In genomic region chr9:84123648-84124406, GRCh38 we compare ENCODE assay signal across 14 cellular contexts.
A peak's percentile ranks its signal among the peaks of the same experiment; 100 is the strongest.
DNase-seq lines count a peak whose midpoint lies in the region; ATAC-seq and TF ChIP-seq lines count a peak whose summit lies in the region.
"Had no signal": no experiment of that assay in that cellular context is flagged by ENCODE, and none has a peak within 500 bp of the region (broad histone marks: within the 10 kb centered on the region; RNA-seq: fewer than 3 reads in every experiment).

No MANE protein-coding gene starts in this region.

- H3K27ac Mint-ChIP-seq in activated CD8-positive, alpha-beta memory T cell treated with anti-CD3 and anti-CD28 coated beads, Interleukin-2, amount 10 ng/mL, durations not matched to agents 7 days and 5 days = no peak overlapping the region
- H3K27ac Mint-ChIP-seq in stimulated activated effector memory CD8-positive, alpha-beta T cell treated with anti-CD3 and anti-CD28 coated beads, Interleukin-12 subunit alpha, Interleukin-12 subunit beta, amount 100 ng/mL, for 72 hours = no peak overlapping the region

- CTCF ChIA-PET in activated CD8-positive, alpha-beta memory T cell treated with anti-CD3 and anti-CD28 coated beads, Interleukin-2, amount 10 ng/mL, durations not matched to agents 7 days and 5 days (lab: Charles Lee) = no interaction called here

- H3K27me3 Mint-ChIP-seq in activated CD8-positive, alpha-beta memory T cell treated with anti-CD3 and anti-CD28 coated beads, Interleukin-2, amount 10 ng/mL, durations not matched to agents 7 days and 5 days = peaks cover 3% of the 10 kb centered on the region
- H3K27me3 Mint-ChIP-seq in activated T-cell treated with anti-CD3 and anti-CD28 coated beads, Interleukin-2, amount 50 U/mL, for 4 hours (ENCODE audit: low read depth) = peaks cover 11% of the 10 kb centered on the region

- no peaks in the 10 kb centered on the region for H3K4me1 ChIP-seq in colonic mucosa
- H3K4me1 ChIP-seq: left lung, pancreas, upper lobe of right lung had no signal

- H3K27ac ChIP-seq in colonic mucosa = no peak overlapping the region
- H3K27ac ChIP-seq: left lung, pancreas, upper lobe of right lung, VCaP had no signal

- no peaks in the 10 kb centered on the region for H3K36me3 ChIP-seq in colonic mucosa
- H3K36me3 ChIP-seq: left lung, pancreas, upper lobe of right lung had no signal

- no peak overlapping the region for H3K4me3 ChIP-seq in colonic mucosa
- H3K4me3 ChIP-seq: left lung, pancreas, upper lobe of right lung had no signal

- no peaks in the 10 kb centered on the region for H3K36me3 Mint-ChIP-seq in activated CD8-positive, alpha-beta memory T cell treated with anti-CD3 and anti-CD28 coated beads, Interleukin-2, amount 10 ng/mL, durations not matched to agents 7 days and 5 days
- H3K36me3 Mint-ChIP-seq in stimulated activated effector memory CD8-positive, alpha-beta T cell treated with anti-CD3 and anti-CD28 coated beads, Interleukin-12 subunit alpha, Interleukin-12 subunit beta, amount 100 ng/mL, for 72 hours = no peaks in the 10 kb centered on the region
- H3K36me3 Mint-ChIP-seq in activated T-cell treated with anti-CD3 and anti-CD28 coated beads, Interleukin-2, amount 50 U/mL, for 4 hours (ENCODE audit: insufficient read depth) = no peaks in the 10 kb centered on the region

- ATAC-seq in activated CD8-positive, alpha-beta memory T cell treated with anti-CD3 and anti-CD28 coated beads, Interleukin-2, amount 10 ng/mL, durations not matched to agents 7 days and 5 days = peak; percentile 60
- peak; percentile 99 for ATAC-seq in HG02588 (IDR thresholded peaks at IDR 0.05; ENCODE audit: unreplicated experiment)
- ATAC-seq in HG03378 (IDR thresholded peaks at IDR 0.05; ENCODE audit: unreplicated experiment) = peak; percentile 86
- ATAC-seq in stimulated activated effector memory CD8-positive, alpha-beta T cell treated with anti-CD3 and anti-CD28 coated beads, Interleukin-12 subunit alpha, Interleukin-12 subunit beta, amount 100 ng/mL, for 72 hours = peak; percentile 79
- ATAC-seq in activated T-cell treated with anti-CD3 and anti-CD28 coated beads, Interleukin-2, amount 50 U/mL, for 4 hours = no peak
- ATAC-seq: left lung, upper lobe of right lung had no signal

- H3K4me1 Mint-ChIP-seq in activated CD8-positive, alpha-beta memory T cell treated with anti-CD3 and anti-CD28 coated beads, Interleukin-2, amount 10 ng/mL, durations not matched to agents 7 days and 5 days = peaks cover 7% of the 10 kb centered on the region
- H3K4me1 Mint-ChIP-seq in stimulated activated effector memory CD8-positive, alpha-beta T cell treated with anti-CD3 and anti-CD28 coated beads, Interleukin-12 subunit alpha, Interleukin-12 subunit beta, amount 100 ng/mL, for 72 hours = no peaks in the 10 kb centered on the region
- no peaks in the 10 kb centered on the region for H3K4me1 Mint-ChIP-seq in activated T-cell treated with anti-CD3 and anti-CD28 coated beads, Interleukin-2, amount 50 U/mL, for 4 hours (ENCODE audit: low read depth)

- H3K4me3 Mint-ChIP-seq in activated CD8-positive, alpha-beta memory T cell treated with anti-CD3 and anti-CD28 coated beads, Interleukin-2, amount 10 ng/mL, durations not matched to agents 7 days and 5 days = no peak overlapping the region
- no peak overlapping the region for H3K4me3 Mint-ChIP-seq in stimulated activated effector memory CD8-positive, alpha-beta T cell treated with anti-CD3 and anti-CD28 coated beads, Interleukin-12 subunit alpha, Interleukin-12 subunit beta, amount 100 ng/mL, for 72 hours
- H3K4me3 Mint-ChIP-seq in activated T-cell treated with anti-CD3 and anti-CD28 coated beads, Interleukin-2, amount 50 U/mL, for 4 hours = no peak overlapping the region

- no peaks in the 10 kb centered on the region for H3K27me3 ChIP-seq in colonic mucosa
- H3K27me3 ChIP-seq: left lung, pancreas, upper lobe of right lung had no signal

- DNase-seq in activated CD8-positive, alpha-beta memory T cell treated with anti-CD3 and anti-CD28 coated beads, Interleukin-2, amount 10 ng/mL, durations not matched to agents 7 days and 5 days = no peak
- DNase-seq in activated CD8-positive, alpha-beta memory T cell treated with anti-CD3 and anti-CD28 coated beads, Interleukin-2, amount 50 U/mL, for 48 hours = no peak
- no peak for DNase-seq in stimulated activated effector memory CD8-positive, alpha-beta T cell treated with anti-CD3 and anti-CD28 coated beads, Interleukin-12 subunit alpha, Interleukin-12 subunit beta, amount 100 ng/mL, for 72 hours (ENCODE audit: low spot score in 2 of 2)
- no peak for DNase-seq in activated T-cell treated with anti-CD3 and anti-CD28 coated beads, Interleukin-2, amount 50 U/mL, for 4 hours
- DNase-seq in colonic mucosa (no peak), HK-2 (ENCODE audit: unreplicated experiment) (no peak)
- DNase-seq: foreskin melanocyte, left lung, NCI-H1048, pancreas, upper lobe of right lung had no signal

- TF ChIP-seq CTCF in colonic mucosa (IDR thresholded peaks at IDR 0.05) = no peak

- H3K9ac ChIP-seq in colonic mucosa (ENCODE audit: low read depth in 2 of 2, low read length in 2 of 2) = no peak overlapping the region

- no peaks in the 10 kb centered on the region for H3K9me3 Mint-ChIP-seq in activated CD8-positive, alpha-beta memory T cell treated with anti-CD3 and anti-CD28 coated beads, Interleukin-2, amount 10 ng/mL, durations not matched to agents 7 days and 5 days (ENCODE audit: low read depth)
- peaks cover 4% of the 10 kb centered on the region for H3K9me3 Mint-ChIP-seq in stimulated activated effector memory CD8-positive, alpha-beta T cell treated with anti-CD3 and anti-CD28 coated beads, Interleukin-12 subunit alpha, Interleukin-12 subunit beta, amount 100 ng/mL, for 72 hours
- no peaks in the 10 kb centered on the region for H3K9me3 Mint-ChIP-seq in activated T-cell treated with anti-CD3 and anti-CD28 coated beads, Interleukin-2, amount 50 U/mL, for 4 hours

- intact Hi-C loops in colonic mucosa (cut with DNase I) = no loop called here

- no peaks in the 10 kb centered on the region for H3K9me3 ChIP-seq in colonic mucosa
- H3K9me3 ChIP-seq: left lung, pancreas, upper lobe of right lung had no signal

Comparison
In these comparisons a context has a peak if more than half of its experiments do, and no peak if none do; other contexts are left out.
1. ATAC-seq: peak in activated CD8-positive, alpha-beta memory T cell treated with anti-CD3 and anti-CD28 coated beads, Interleukin-2, amount 10 ng/mL, durations not matched to agents 7 days and 5 days (single experiment), HG02588 (single experiment), HG03378 (single experiment) and stimulated activated effector memory CD8-positive, alpha-beta T cell treated with anti-CD3 and anti-CD28 coated beads, Interleukin-12 subunit alpha, Interleukin-12 subunit beta, amount 100 ng/mL, for 72 hours (single experiment); none in activated T-cell treated with anti-CD3 and anti-CD28 coated beads, Interleukin-2, amount 50 U/mL, for 4 hours (0 of 2).